In genomic region chr3:89314454-89314853, GRCh38 we compare ENCODE assay signal across 9 cellular contexts.
DNase-seq lines count a peak whose midpoint lies in the region; ATAC-seq and TF ChIP-seq lines count a peak whose summit lies in the region.
"Had no signal": no experiment of that assay in that cellular context is flagged by ENCODE, and none has a peak within 500 bp of the region (broad histone marks: within the 10 kb centered on the region; RNA-seq: fewer than 3 reads in every experiment).

No MANE protein-coding gene starts in this region.

- ATAC-seq in GM18502 (IDR thresholded peaks at IDR 0.05; ENCODE audit: poor library complexity, unreplicated experiment) (peak; percentile 54), HG03378 (IDR thresholded peaks at IDR 0.05; ENCODE audit: unreplicated experiment) (no peak), GM21825 (IDR thresholded peaks at IDR 0.05; ENCODE audit: unreplicated experiment) (no peak)
- no peak for ATAC-seq in activated naive CD4-positive, alpha-beta T cell treated with anti-CD3 and anti-CD28 coated beads, Interleukin-2, amount 50 U/mL, for 72 hours
- ATAC-seq in naive thymus-derived CD8-positive, alpha-beta T cell = no peak
- ATAC-seq: stimulated activated naive CD8-positive, alpha-beta T cell treated with anti-CD3 and anti-CD28 coated beads, Interleukin-15, Interleukin-2, amounts not matched to agents 100 U/mL and 50 U/mL, for 24 hours had no signal

- POLR2A ChIA-PET in naive thymus-derived CD8-positive, alpha-beta T cell (lab: Charles Lee) = no interaction called here

- TF ChIP-seq CTCF in nephron (IDR thresholded peaks at IDR 0.05; ENCODE audit: unreplicated experiment in 3 of 3) = peak; percentile 30 to 40 (median 39)

- H3K9me3 Mint-ChIP-seq in nephron = no peaks in the 10 kb centered on the region
- H3K9me3 Mint-ChIP-seq in activated naive CD4-positive, alpha-beta T cell treated with anti-CD3 and anti-CD28 coated beads, Interleukin-2, amount 50 U/mL, for 72 hours = peaks cover 3 to 9% of the 10 kb centered on the region in 2 donors
- peaks cover 0 to 10% (median 4%) of the 10 kb centered on the region in 9 donors for H3K9me3 Mint-ChIP-seq in naive thymus-derived CD8-positive, alpha-beta T cell

- H3K27ac Mint-ChIP-seq in nephron = no peak overlapping the region
- H3K27ac Mint-ChIP-seq in activated naive CD4-positive, alpha-beta T cell treated with anti-CD3 and anti-CD28 coated beads, Interleukin-2, amount 50 U/mL, for 72 hours = no peak overlapping the region
- H3K27ac Mint-ChIP-seq in naive thymus-derived CD8-positive, alpha-beta T cell = no peak overlapping the region

- DNase-seq in NCI-H146 treated with DMSO at 0.1 percent for 48 hours (lab: John Stamatoyannopoulos, UW; ENCODE audit: unreplicated experiment) (peak; percentile 62), brain pericyte (ENCODE audit: low read depth, low spot score) (peak; percentile 30)
- DNase-seq in activated naive CD4-positive, alpha-beta T cell treated with anti-CD3 and anti-CD28 coated beads, Interleukin-2, amount 50 U/mL, for 72 hours (ENCODE audit: low spot score in 2 of 2) = no peak
- DNase-seq in naive thymus-derived CD8-positive, alpha-beta T cell = no peak
- DNase-seq: stimulated activated naive CD8-positive, alpha-beta T cell treated with anti-CD3 and anti-CD28 coated beads, Interleukin-15, Interleukin-2, amounts not matched to agents 100 U/mL and 50 U/mL, for 24 hours had no signal

- no peak overlapping the region for H3K4me3 Mint-ChIP-seq in nephron
- no peak overlapping the region for H3K4me3 Mint-ChIP-seq in naive thymus-derived CD8-positive, alpha-beta T cell

- H3K4me1 Mint-ChIP-seq in nephron = no peaks in the 10 kb centered on the region
- no peaks in the 10 kb centered on the region for H3K4me1 Mint-ChIP-seq in naive thymus-derived CD8-positive, alpha-beta T cell

- peaks cover 3% of the 10 kb centered on the region for H3K36me3 Mint-ChIP-seq in nephron (ENCODE audit: low read depth)
- no peaks in the 10 kb centered on the region for H3K36me3 Mint-ChIP-seq in activated naive CD4-positive, alpha-beta T cell treated with anti-CD3 and anti-CD28 coated beads, Interleukin-2, amount 50 U/mL, for 72 hours
- no peaks in the 10 kb centered on the region for H3K36me3 Mint-ChIP-seq in naive thymus-derived CD8-positive, alpha-beta T cell

- no peaks in the 10 kb centered on the region for H3K27me3 Mint-ChIP-seq in nephron (ENCODE audit: low read depth)
- H3K27me3 Mint-ChIP-seq in naive thymus-derived CD8-positive, alpha-beta T cell = no peaks in the 10 kb centered on the region

Comparison
In these comparisons a context has a peak if more than half of its experiments do, and no peak if none do; other contexts are left out.
1. DNase-seq: peak in NCI-H146 treated with DMSO at 0.1 percent for 48 hours (single experiment) and brain pericyte (single experiment); none in activated naive CD4-positive, alpha-beta T cell treated with anti-CD3 and anti-CD28 coated beads, Interleukin-2, amount 50 U/mL, for 72 hours (0 of 2) and naive thymus-derived CD8-positive, alpha-beta T cell (0 of 10).